ENCODE assay signal across 8 cellular contexts in the genomic region with DNA sequence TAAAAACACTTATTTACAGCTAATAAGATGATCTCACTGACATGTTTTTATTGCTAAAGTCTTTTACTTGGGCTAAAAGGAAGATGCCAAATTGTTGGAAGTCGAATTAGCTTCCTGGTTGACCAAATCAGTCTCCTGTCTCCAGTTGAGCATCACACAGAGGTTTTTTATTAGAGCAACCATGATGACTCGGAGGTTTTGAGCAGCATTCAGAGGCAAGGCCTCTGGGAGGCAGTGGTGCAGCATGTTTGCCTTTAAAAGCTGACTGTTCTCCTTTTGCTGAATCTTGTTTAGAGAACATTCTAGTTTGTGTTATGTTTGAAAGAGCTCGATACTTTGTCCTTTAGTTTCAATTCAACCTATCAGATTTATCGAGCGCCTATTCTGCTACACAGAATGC. TPM values are rescaled to one million over a fixed set of nuclear protein-coding genes. Genes with fewer than 3 reads are reported as not detected.
DNase-seq lines count a peak whose midpoint lies in the region; ATAC-seq, FAIRE-seq and TF ChIP-seq lines count a peak whose summit lies in the region.
"Had no signal": no experiment of that assay in that cellular context is flagged by ENCODE, and none has a peak within 500 bp of the region (broad histone marks: within the 10 kb centered on the region; RNA-seq: fewer than 3 reads in every experiment).

No MANE protein-coding gene starts in this region.

- FAIRE-seq in astrocyte (lab: Jason Lieb, UNC), result no peak

- peaks cover 29% of the 10 kb centered on the region for H3K4me1 Mint-ChIP-seq in astrocyte (ENCODE audit: low read depth, unreplicated experiment)

- H3K4me2 ChIP-seq in astrocyte (ENCODE audit: low read length), result peak overlapping the region; percentile 84

- H3K9ac ChIP-seq in astrocyte (ENCODE audit: low read length), result peak overlapping the region; percentile 11

- peak overlapping the region; percentile 96 for H3K4me3 Mint-ChIP-seq in astrocyte (ENCODE audit: unreplicated experiment)

- H3K9me3 ChIP-seq in astrocyte (ENCODE audit: insufficient read depth, low read depth, low read length), result no peaks in the 10 kb centered on the region

- H3K9me3 Mint-ChIP-seq in astrocyte (ENCODE audit: unreplicated experiment), result no peaks in the 10 kb centered on the region
- H3K9me3 Mint-ChIP-seq: activated naive CD8-positive, alpha-beta T cell treated with anti-CD3 and anti-CD28 coated beads, Interleukin-2, amount 10 ng/mL, durations not matched to agents 7 days and 5 days had no signal

- peak; percentile 52 for TF ChIP-seq CTCF in astrocyte (IDR thresholded peaks at IDR 0.05; ENCODE audit: insufficient read depth, low read depth, low read length)

- H2AFZ ChIP-seq in astrocyte (ENCODE audit: low read depth, low read length), result no peak overlapping the region

- peaks cover 52% of the 10 kb centered on the region for H4K20me1 ChIP-seq in astrocyte (ENCODE audit: insufficient read depth, low read length)

- no peak for ATAC-seq in GM21737 (IDR thresholded peaks at IDR 0.05; ENCODE audit: unreplicated experiment)
- no peak for ATAC-seq in HG03175 (IDR thresholded peaks at IDR 0.05; ENCODE audit: unreplicated experiment)

- no peaks in the 10 kb centered on the region for H3K27me3 Mint-ChIP-seq in astrocyte (ENCODE audit: low read depth, unreplicated experiment)

- peaks cover 17% of the 10 kb centered on the region for H3K4me1 ChIP-seq in astrocyte (ENCODE audit: insufficient read depth, low read length)

- no peaks in the 10 kb centered on the region for H3K27me3 ChIP-seq in astrocyte (ENCODE audit: insufficient read depth, low read length)

- peaks cover 33% of the 10 kb centered on the region for H3K36me3 Mint-ChIP-seq in astrocyte (ENCODE audit: low read depth, unreplicated experiment)
- H3K36me3 Mint-ChIP-seq: activated naive CD8-positive, alpha-beta T cell treated with anti-CD3 and anti-CD28 coated beads, Interleukin-2, amount 10 ng/mL, durations not matched to agents 7 days and 5 days had no signal

- H3K27ac ChIP-seq in astrocyte (ENCODE audit: low read depth, low read length), result no peak overlapping the region

- peaks cover 29% of the 10 kb centered on the region for H3K79me2 ChIP-seq in astrocyte (ENCODE audit: insufficient read depth, low read length)

- peaks cover 45% of the 10 kb centered on the region for H3K36me3 ChIP-seq in astrocyte (ENCODE audit: insufficient read depth, low read length)

- DNase-seq in GM04503 (ENCODE audit: low read depth) (peak; percentile 43), NCI-H1092 (lab: John Stamatoyannopoulos, UW) (peak; percentile 27), astrocyte (ENCODE audit: low read depth) (peak; percentile 60), iris pigment epithelial cell (ENCODE audit: low read depth) (peak; percentile 84), NCI-H1105 (lab: John Stamatoyannopoulos, UW) (no peak)
- DNase-seq: activated naive CD8-positive, alpha-beta T cell treated with anti-CD3 and anti-CD28 coated beads, Interleukin-2, amount 10 ng/mL, durations not matched to agents 7 days and 5 days had no signal

- peak overlapping the region; percentile 80 for H3K4me3 ChIP-seq in astrocyte (ENCODE audit: insufficient read depth, low read depth, low read length)

- H3K27ac Mint-ChIP-seq in astrocyte (ENCODE audit: unreplicated experiment), result peak overlapping the region; percentile 3
- H3K27ac Mint-ChIP-seq: activated naive CD8-positive, alpha-beta T cell treated with anti-CD3 and anti-CD28 coated beads, Interleukin-2, amount 10 ng/mL, durations not matched to agents 7 days and 5 days had no signal

RNA-seq across cellular contexts. Expression of gene UCHL1, which starts 2.1 kb away (rescaled TPM):
- 1,149 and 1,154 TPM in 2 replicates for total RNA-seq in astrocyte

RNA-seq across cellular contexts. Expression of gene APBB2, which starts 44.4 kb away (rescaled TPM):
- total RNA-seq in astrocyte, result 172 and 173 TPM in 2 replicates
